In genomic region chr7:5214236-5214635, GRCh38 we compare ENCODE assay signal across 18 cellular contexts.
"Had no signal": no experiment of that assay in that cellular context is flagged by ENCODE, and none has a peak within 500 bp of the region (broad histone marks: within the 10 kb centered on the region; RNA-seq: fewer than 3 reads in every experiment).

No MANE protein-coding gene starts in this region.

- DNase-seq: central memory CD4-positive, alpha-beta T cell; cortex of kidney; effector CD8-positive, alpha-beta T cell; heart left ventricle; hippocampal formation; lower lobe of right lung; midbrain; stimulated activated CD4-positive, alpha-beta T cell treated with anti-CD3 and anti-CD28 coated beads, Interleukin-2, amount 100 ng/mL, for 24 hours; stimulated activated CD4-positive, alpha-beta T cell treated with anti-CD3 and anti-CD28 coated beads, Interleukin-4, amount 100 ng/mL, for 4 hours; stimulated activated naive B cell treated with anti-CD40 and anti-IgM and Interleukin-4, amounts not matched to agents 10 μg/mL and 1 μg/mL and 100 μg/mL, for 72 hours; stimulated activated naive CD8-positive, alpha-beta T cell treated with anti-CD3 and anti-CD28 coated beads, Interleukin-15, amount 100 ng/mL, for 72 hours; testis had no signal

- ATAC-seq: heart left ventricle; left lung; lower lobe of right lung; natural killer cell treated with Interleukin-12 subunit alpha and Interleukin-12 subunit beta and Interleukin-15 and Interleukin-18, amount 100 ng/mL, for 72 hours; right cardiac atrium; stimulated activated naive B cell treated with anti-CD40 and anti-IgM and Interleukin-4, amounts not matched to agents 10 μg/mL and 1 μg/mL and 100 μg/mL, for 72 hours; stimulated activated naive CD8-positive, alpha-beta T cell treated with anti-CD3 and anti-CD28 coated beads, Interleukin-15, amount 100 ng/mL, for 72 hours had no signal

- H3K9me3 ChIP-seq: heart left ventricle, left lung, lower lobe of right lung, neutrophil, testis, tibial nerve had no signal

- H3K4me3 ChIP-seq: dorsolateral prefrontal cortex, heart left ventricle, left lung, lower lobe of right lung, testis, tibial nerve had no signal

- H3K27me3 ChIP-seq: dorsolateral prefrontal cortex, heart left ventricle, left lung, neutrophil, testis, tibial nerve had no signal

- H3K27ac ChIP-seq: dorsolateral prefrontal cortex, heart left ventricle, left lung, lower lobe of right lung, neutrophil, testis had no signal

- H3K4me1 ChIP-seq: lower lobe of right lung, testis had no signal
